ENCODE assay signal across 8 cellular contexts in the genomic region with DNA sequence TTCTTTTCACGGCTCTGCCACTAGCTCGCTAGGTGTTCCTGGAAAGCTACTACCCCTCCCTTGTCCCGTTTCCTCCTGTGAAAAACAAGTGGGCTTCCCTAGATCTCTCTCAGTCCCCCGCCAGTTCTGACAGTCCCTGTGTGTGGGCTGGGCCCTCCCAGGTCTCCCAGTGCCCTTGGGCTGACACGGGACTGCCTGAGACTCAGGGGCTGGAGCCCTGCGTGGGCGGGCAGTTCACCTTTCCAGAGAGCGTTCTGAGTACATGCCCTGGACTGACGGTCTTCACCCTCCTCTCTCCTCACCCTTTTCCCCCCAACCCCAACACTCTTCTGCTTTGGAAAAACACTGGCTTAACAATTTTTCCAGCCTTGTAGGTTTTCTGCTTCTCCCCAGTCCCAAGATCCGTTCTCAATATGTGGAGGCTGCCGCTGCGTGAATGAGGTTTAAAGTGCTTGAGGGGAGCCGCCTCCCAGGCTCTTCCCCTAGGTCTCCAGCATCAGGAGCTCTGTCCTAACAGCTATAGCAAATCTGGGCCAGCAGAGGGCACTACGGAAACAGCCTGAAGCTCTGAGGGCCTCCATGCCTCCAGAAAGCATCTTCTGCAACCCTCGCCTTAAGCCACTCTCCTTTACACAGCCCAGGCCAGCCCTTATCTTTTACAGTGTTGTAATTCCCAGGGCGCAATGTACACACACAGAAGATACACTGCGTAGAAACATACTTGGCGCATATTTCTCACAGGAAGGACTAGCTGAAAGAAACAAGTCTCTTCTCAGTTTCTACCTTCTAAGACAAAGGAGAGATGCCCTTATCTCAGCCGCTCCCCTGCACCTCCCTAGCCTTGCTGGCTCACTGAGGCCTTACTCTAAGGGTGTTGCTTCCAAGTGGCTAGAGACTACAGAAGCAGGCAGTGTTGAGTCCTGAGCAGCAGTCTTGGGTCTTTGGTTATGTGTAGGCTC.
A peak's percentile ranks its signal among the peaks of the same experiment; 100 is the strongest.
DNase-seq lines count a peak whose midpoint lies in the region; ATAC-seq and TF ChIP-seq lines count a peak whose summit lies in the region.

No MANE protein-coding gene starts in this region.

- peak; percentile 77 for ATAC-seq in HG02973 (IDR thresholded peaks at IDR 0.05; ENCODE audit: unreplicated experiment)

- DNase-seq in 8988T (peak; percentile 63), NCI-H774 (lab: John Stamatoyannopoulos, UW) (peak; percentile 61), activated T-cell treated with anti-CD3 and anti-CD28 coated beads for 1 hour (ENCODE audit: low read depth) (peak; percentile 29), iPS DF 4.7 (ENCODE audit: extremely low read depth, low spot score) (peak; percentile 85), COR-L47 (lab: John Stamatoyannopoulos, UW) (no peak)
- peak; percentile 7 for DNase-seq in stimulated activated CD8-positive, alpha-beta memory T cell treated with anti-CD3 and anti-CD28 coated beads, Interleukin-12 subunit alpha, Interleukin-12 subunit beta, amount 100 ng/mL, for 1 hour (ENCODE audit: low read depth)

- TF ChIP-seq CTCF in GM12873 (IDR thresholded peaks at IDR 0.05; ENCODE audit: insufficient read depth, low read depth, low read length, missing control alignments) = peak; percentile 87
